24 cellular contexts compared by ENCODE assay signal in genomic region chr2:44061876-44062275, GRCh38.
"Had no signal": no experiment of that assay in that cellular context is flagged by ENCODE, and none has a peak within 500 bp of the region (broad histone marks: within the 10 kb centered on the region; RNA-seq: fewer than 3 reads in every experiment).

No MANE protein-coding gene starts in this region.

- H3K4me3 Mint-ChIP-seq: activated CD8-positive, alpha-beta T cell treated with anti-CD3 and anti-CD28 coated beads, Interleukin-2, amount 10 ng/mL, durations not matched to agents 7 days and 5 days; activated naive CD4-positive, alpha-beta T cell treated with anti-CD3 and anti-CD28 coated beads, Interleukin-2, amount 50 U/mL, for 24 hours; dendritic cell treated with granulocyte-macrophage colony-stimulating factor and Interleukin-4, amounts not matched to agents 40 ng/mL and 50 ng/mL, for 4 days; immature natural killer cell; natural killer cell; T-helper 2 cell treated with Interferon-gamma antibody and Interleukin-4, amounts not matched to agents 5 μg/mL and 100 μg/mL, for 36 hours had no signal

- H3K4me1 ChIP-seq: foreskin keratinocyte, left ventricle myocardium inferior, spleen, thyroid gland had no signal

- H3K4me3 ChIP-seq: body of pancreas, cardiac muscle cell, left ventricle myocardium inferior, spleen, thyroid gland had no signal

- H3K9me3 Mint-ChIP-seq: activated naive CD4-positive, alpha-beta T cell treated with anti-CD3 and anti-CD28 coated beads, Interleukin-2, amount 50 U/mL, for 24 hours; dendritic cell treated with granulocyte-macrophage colony-stimulating factor and Interleukin-4, amounts not matched to agents 40 ng/mL and 50 ng/mL, for 4 days; immature natural killer cell; natural killer cell; T-helper 2 cell treated with Interferon-gamma antibody and Interleukin-4, amounts not matched to agents 5 μg/mL and 100 μg/mL, for 36 hours had no signal

- H3K36me3 Mint-ChIP-seq: activated naive CD4-positive, alpha-beta T cell treated with anti-CD3 and anti-CD28 coated beads, Interleukin-2, amount 50 U/mL, for 24 hours; immature natural killer cell; natural killer cell had no signal

- H3K27ac ChIP-seq: body of pancreas, cardiac muscle cell, foreskin keratinocyte, left ventricle myocardium inferior, spleen, thyroid gland, WERI-Rb-1 had no signal

- H3K4me1 Mint-ChIP-seq: activated naive CD4-positive, alpha-beta T cell treated with anti-CD3 and anti-CD28 coated beads, Interleukin-2, amount 50 U/mL, for 24 hours; immature natural killer cell; natural killer cell had no signal

- H3K36me3 ChIP-seq: cardiac muscle cell, left ventricle myocardium inferior, spleen, thyroid gland, WERI-Rb-1 had no signal

- H3K27ac Mint-ChIP-seq: activated CD8-positive, alpha-beta T cell treated with anti-CD3 and anti-CD28 coated beads, Interleukin-2, amount 10 ng/mL, durations not matched to agents 7 days and 5 days; activated naive CD4-positive, alpha-beta T cell treated with anti-CD3 and anti-CD28 coated beads, Interleukin-2, amount 50 U/mL, for 24 hours; dendritic cell treated with granulocyte-macrophage colony-stimulating factor and Interleukin-4, amounts not matched to agents 40 ng/mL and 50 ng/mL, for 4 days; immature natural killer cell; natural killer cell; T-helper 2 cell treated with Interferon-gamma antibody and Interleukin-4, amounts not matched to agents 5 μg/mL and 100 μg/mL, for 36 hours had no signal

- H3K27me3 ChIP-seq: body of pancreas, cardiac muscle cell, spleen, thyroid gland had no signal

- DNase-seq: activated CD4-positive, alpha-beta T cell treated with anti-CD3 and anti-CD28 coated beads for 1 hour; activated CD4-positive, alpha-beta T cell treated with anti-CD3 and anti-CD28 coated beads, Interleukin-2, amount 50 U/mL, for 1 hour; activated CD8-positive, alpha-beta T cell treated with anti-CD3 and anti-CD28 coated beads, Interleukin-2, amount 10 ng/mL, durations not matched to agents 7 days and 5 days; activated gamma-delta T cell treated with Interleukin-2 at 50 U/mL for 16 hours; activated T-cell treated with anti-CD3 and anti-CD28 coated beads, Interleukin-2, amount 50 U/mL, for 1 hour; anterior cingulate cortex; body of pancreas; effector CD4-positive, alpha-beta T cell; foreskin keratinocyte; immature natural killer cell; left ventricle myocardium inferior; mammary epithelial cell; midbrain; natural killer cell; retina; spleen; stimulated activated CD4-positive, alpha-beta T cell treated with anti-CD3 and anti-CD28 coated beads, Interleukin-4, amount 100 ng/mL, for 1 hour; stimulated activated naive CD8-positive, alpha-beta T cell treated with anti-CD3 and anti-CD28 coated beads, Interleukin-15, Interleukin-2, amounts not matched to agents 100 U/mL and 50 U/mL, for 24 hours; thyroid gland; WERI-Rb-1 had no signal

- H3K9me3 ChIP-seq: body of pancreas, left ventricle myocardium inferior, spleen, thyroid gland had no signal
